In genomic region chr10:93445097-93445960, GRCh38 we compare ENCODE assay signal across 8 cellular contexts. TPM values are rescaled to one million over a fixed set of nuclear protein-coding genes. Genes with fewer than 3 reads are reported as not detected.
DNase-seq lines count a peak whose midpoint lies in the region; ATAC-seq and TF ChIP-seq lines count a peak whose summit lies in the region.

No MANE protein-coding gene starts in this region.

- peaks cover 0 to 34% (median 1%) of the 10 kb centered on the region in 9 donors for H3K36me3 ChIP-seq in heart right ventricle

- peak overlapping the region in 9 of 10 donors; percentile 36 to 81 (median 72) for H3K27ac ChIP-seq in heart right ventricle

- peaks cover 2% of the 10 kb centered on the region for H3K9me3 Mint-ChIP-seq in Calu3 (ENCODE audit: low read depth, unreplicated experiment)

- no peaks in the 10 kb centered on the region for H3K9me3 ChIP-seq in heart right ventricle

- H3K27ac Mint-ChIP-seq in Calu3 (ENCODE audit: unreplicated experiment) = peak overlapping the region; percentile 93

- DNase-seq in Calu3 (peak; percentile 91), NCI-H187 treated with DMSO at 0.1 percent for 48 hours (lab: John Stamatoyannopoulos, UW) (peak; percentile 59), amniotic stem cell (lab: John Stamatoyannopoulos, UW) (peak; percentile 92), heart right ventricle (peak; percentile 80 to 86), posterior vena cava (ENCODE audit: low spot score) (peak; percentile 95), GM10266 (ENCODE audit: extremely low spot score) (no peak), NOMO-1 treated with DMSO at 0.1 percent for 48 hours (lab: John Stamatoyannopoulos, UW; ENCODE audit: unreplicated experiment) (no peak)
- no peak for DNase-seq in stimulated activated CD4-positive, alpha-beta T cell treated with anti-CD3 and anti-CD28 coated beads, Interleukin-2, amount 100 ng/mL, for 24 hours

- TSS peak; percentile 38 for BruUV-seq in Calu3 (replicated peaks; lab: Mats Ljungman, UMichigan)

- peaks cover 70% of the 10 kb centered on the region for H3K4me1 Mint-ChIP-seq in Calu3 (ENCODE audit: low read depth, unreplicated experiment)

- H3K27me3 Mint-ChIP-seq in Calu3 (ENCODE audit: unreplicated experiment) = no peaks in the 10 kb centered on the region

- peak; percentile 91 to 96 (median 92) for ATAC-seq in heart right ventricle

- peaks cover 92% of the 10 kb centered on the region for H3K36me3 Mint-ChIP-seq in Calu3 (ENCODE audit: insufficient read depth, unreplicated experiment)

- peaks cover 0 to 44% (median 29%) of the 10 kb centered on the region in 9 donors for H3K4me1 ChIP-seq in heart right ventricle

- H3K4me3 Mint-ChIP-seq in Calu3 (ENCODE audit: low read depth, unreplicated experiment) = no peak overlapping the region

- intact Hi-C loops in Calu3 (cut with micrococcal nuclease; ENCODE audit: unreplicated experiment) = no loop called here
- intact Hi-C loops in heart right ventricle (cut with DNase I) = no loop called here
- intact Hi-C loops in posterior vena cava (cut with DNase I) = no loop called here

- H3K4me3 ChIP-seq in heart right ventricle = no peak overlapping the region

- no peaks in the 10 kb centered on the region for H3K27me3 ChIP-seq in heart right ventricle

- CTCF ChIA-PET in Calu3 (lab: Charles Lee) = interaction anchor here (0.7 to 2.1 kb wide), 5 partner anchors 8 to 62 kb away, joined by 3 to 7 read pairs (median 4); no protein-coding TSS in a partner anchor

- TF ChIP-seq CTCF in Calu3 (IDR thresholded peaks at IDR 0.05; ENCODE audit: unreplicated experiment) = no peak
- TF ChIP-seq CTCF in heart right ventricle (IDR thresholded peaks at IDR 0.05) = no peak
- TF ChIP-seq CTCF in GM10266 (IDR thresholded peaks at IDR 0.05; ENCODE audit: control insufficient read depth, insufficient read depth, low read depth, missing control alignments) = no peak

- WGBS in heart right ventricle, 2 donors = 27 to 36% methylated on average over 8 of the region's 8 CpGs

RNA-seq across cellular contexts. Expression of gene MYOF, which starts 36.8 kb away (rescaled TPM):
- 468 and 474 TPM in 2 replicates for total RNA-seq in Calu3 (2022)
- 10 to 100 TPM; 21.7 to 54.6 (median 41.6) TPM for total RNA-seq in heart right ventricle
- polyA plus RNA-seq in heart right ventricle = 10 to 100 TPM; 14.5 to 32.4 TPM
- 100 to 1,000 TPM; 182 to 227 TPM for total RNA-seq in posterior vena cava

RNA-seq across cellular contexts. Expression of gene CEP55, which starts 51.1 kb away (rescaled TPM):
- 46.9 and 52.2 TPM in 2 replicates for total RNA-seq in Calu3 (2022)
- total RNA-seq in heart right ventricle = 1 to 10 TPM in 2 of 10 donors, under 1 TPM in 5, not detected in 3; 0.13 to 4.4 (median 0.51) TPM
- under 1 TPM; 0.20 to 0.22 TPM for polyA plus RNA-seq in heart right ventricle
- total RNA-seq in posterior vena cava = 1 to 10 TPM in 1 of 2 donors, under 1 TPM in 1; 0.48 to 1.1 TPM

Comparison
In these comparisons a context has a peak if more than half of its experiments do, and no peak if none do; other contexts are left out.
1. DNase-seq: peak in Calu3 (single experiment), NCI-H187 treated with DMSO at 0.1 percent for 48 hours (single experiment), amniotic stem cell (single experiment), heart right ventricle (2 of 2) and posterior vena cava (single experiment); none in GM10266 (single experiment), stimulated activated CD4-positive, alpha-beta T cell treated with anti-CD3 and anti-CD28 coated beads, Interleukin-2, amount 100 ng/mL, for 24 hours (0 of 2) and NOMO-1 treated with DMSO at 0.1 percent for 48 hours (single experiment).